In the genomic region with DNA sequence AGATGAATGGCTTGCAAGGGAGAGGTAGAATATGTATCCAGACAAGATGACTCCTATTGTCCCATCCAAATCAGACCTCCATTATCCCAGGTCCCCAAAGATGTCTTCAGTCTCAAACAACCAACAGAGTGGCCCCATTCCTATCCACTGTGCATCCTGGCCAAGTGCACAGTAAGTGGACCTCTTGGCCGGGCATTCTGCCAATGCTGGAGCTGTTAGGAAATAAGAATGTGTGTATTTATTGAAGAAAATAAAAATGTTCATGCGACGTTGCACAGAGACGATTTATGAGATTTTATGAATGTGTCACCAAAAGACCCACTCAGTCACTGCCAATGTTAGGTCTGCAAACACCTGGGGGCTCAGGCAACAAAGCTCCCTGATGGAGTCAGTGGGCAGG, we compare ENCODE assay signal across 13 cellular contexts.
DNase-seq lines count a peak whose midpoint lies in the region; ATAC-seq, FAIRE-seq and TF ChIP-seq lines count a peak whose summit lies in the region.
"Had no signal": no experiment of that assay in that cellular context is flagged by ENCODE, and none has a peak within 500 bp of the region (broad histone marks: within the 10 kb centered on the region; RNA-seq: fewer than 3 reads in every experiment).

No MANE protein-coding gene starts in this region.

- H2BK5ac ChIP-seq in IMR-90 (ENCODE audit: low read depth, low read length, poor library complexity, severe bottlenecking), result no peak overlapping the region

- ATAC-seq in IMR-90 (ENCODE audit: low read depth) (no peak), lower lobe of right lung (peak in 1 of 2 donors; percentile 40)
- ATAC-seq: activated CD8-positive, alpha-beta memory T cell treated with anti-CD3 and anti-CD28 coated beads, Interleukin-2, amount 10 ng/mL, durations not matched to agents 7 days and 5 days; effector memory CD8-positive, alpha-beta T cell had no signal

- TF ChIP-seq RAD21 in IMR-90 (IDR thresholded peaks at IDR 0.05; ENCODE audit: low read length), result no peak

- no peak overlapping the region for H2AK9ac ChIP-seq in IMR-90 (replicated peaks; ENCODE audit: low read depth, low read length, poor library complexity)

- in situ Hi-C loops in IMR-90 (cut with MboI; ENCODE audit: low sequenced_read_pairs), result no loop called here

- peak; percentile 14 for DNase-seq in A673 (ENCODE audit: low spot score)
- DNase-seq in IMR-90, result peak; percentile 28
- peak; percentile 36 for DNase-seq in endothelial cell of umbilical vein (ENCODE audit: low read depth, low spot score)
- DNase-seq in lower lobe of right lung, result peak; percentile 80
- no peak for DNase-seq in cerebellar cortex (ENCODE audit: low spot score)
- DNase-seq in NCI-H2029 (lab: John Stamatoyannopoulos, UW), result no peak
- DNase-seq in OCI-M1 (lab: John Stamatoyannopoulos, UW), result no peak
- no peak for DNase-seq in GM10266 (ENCODE audit: extremely low spot score)
- DNase-seq: activated CD8-positive, alpha-beta memory T cell treated with anti-CD3 and anti-CD28 coated beads, Interleukin-2, amount 10 ng/mL, durations not matched to agents 7 days and 5 days; effector memory CD8-positive, alpha-beta T cell; NCI-H2171 treated with DMSO at 0.1 percent for 48 hours had no signal

- POLR2A ChIA-PET in A673 (lab: Charles Lee; ENCODE audit: low non-redundant PET), result no interaction called here
- POLR2A ChIA-PET in IMR-90 (lab: Charles Lee; ENCODE audit: unreplicated experiment), result no interaction called here
- POLR2A ChIA-PET in endothelial cell of umbilical vein (lab: Charles Lee), result no interaction called here

- no peak overlapping the region for H4K91ac ChIP-seq in IMR-90 (ENCODE audit: insufficient read depth, low read depth, low read length)

- H3K4me2 ChIP-seq in IMR-90 (ENCODE audit: low read depth, low read length) (no peak overlapping the region; the same call in 1 of the 2 replicates), endothelial cell of umbilical vein (ENCODE audit: insufficient read depth, low read length) (no peak overlapping the region)

- H3K18ac ChIP-seq in IMR-90 (ENCODE audit: low read depth, low read length), result no peak overlapping the region

- H3K14ac ChIP-seq in IMR-90 (replicated peaks; ENCODE audit: low read depth, low read length), result no peak overlapping the region

- BruUV-seq in A673 (replicated peaks; lab: Mats Ljungman, UMichigan), result no TSS peak
- no TSS peak for BruUV-seq in IMR-90 (replicated peaks; lab: Mats Ljungman, UMichigan)
- BruUV-seq in endothelial cell of umbilical vein (replicated peaks; lab: Mats Ljungman, UMichigan), result no TSS peak

- H2AK5ac ChIP-seq in IMR-90 (ENCODE audit: low read depth, low read length), result no peak overlapping the region

- H3K9me1 ChIP-seq in IMR-90 (ENCODE audit: insufficient read depth, low read length) (no peaks in the 10 kb centered on the region), endothelial cell of umbilical vein (replicated peaks; ENCODE audit: control insufficient read depth, extremely low read depth, insufficient read depth, low read length) (no peaks in the 10 kb centered on the region)

- H2BK15ac ChIP-seq in IMR-90 (ENCODE audit: low read depth, low read length), result no peak overlapping the region

- H3K79me2 ChIP-seq in endothelial cell of umbilical vein (ENCODE audit: control insufficient read depth, insufficient read depth, low read length), result no peaks in the 10 kb centered on the region

- H2BK120ac ChIP-seq in IMR-90 (ENCODE audit: low read depth, low read length), result no peak overlapping the region

- H3K9ac ChIP-seq in IMR-90 (ENCODE audit: low read depth, low read length), result no peak overlapping the region
- H3K9ac ChIP-seq in endothelial cell of umbilical vein (replicated peaks; ENCODE audit: extremely low read depth, insufficient read depth, low read length), result no peak overlapping the region

- intact Hi-C loops in A673 (cut with micrococcal nuclease; ENCODE audit: unreplicated experiment), result no loop called here
- intact Hi-C loops in IMR-90 (cut with micrococcal nuclease), result no loop called here
- intact Hi-C loops in endothelial cell of umbilical vein (cut with micrococcal nuclease), result no loop called here
- intact Hi-C loops in lower lobe of right lung (cut with DNase I), result no loop called here

- WGBS in IMR-90 (ENCODE audit: extremely low coverage in 2 of 2, insufficient read length in 1 of 2), 2 experiments, result no CpG with 5 or more reads among the region's 4 CpGs

- H4K8ac ChIP-seq in IMR-90 (ENCODE audit: low read depth in 2 of 2, low read length in 2 of 2), result no peak overlapping the region

- FAIRE-seq in endothelial cell of umbilical vein (lab: Jason Lieb, UNC), result no peak
- FAIRE-seq: TTC549 had no signal

- dilution Hi-C loops in IMR-90 (cut with HindIII; ENCODE audit: low sequenced_read_pairs, unreplicated experiment) (no loop called here), endothelial cell of umbilical vein (cut with MboI; ENCODE audit: extremely low pct_ligation_motif_present, low sequenced_read_pairs) (no loop called here)

- H2BK20ac ChIP-seq in IMR-90 (ENCODE audit: low read depth, low read length), result no peak overlapping the region

- H2AFZ ChIP-seq in IMR-90 (replicated peaks; ENCODE audit: low read length, poor library complexity) (no peak overlapping the region), endothelial cell of umbilical vein (ENCODE audit: low read depth, low read length) (no peak overlapping the region)

- H4K20me1 ChIP-seq in IMR-90 (ENCODE audit: insufficient read depth, low read length) (no peaks in the 10 kb centered on the region), endothelial cell of umbilical vein (replicated peaks; ENCODE audit: control insufficient read depth, extremely low read depth, insufficient read depth, low read length) (no peaks in the 10 kb centered on the region)

- H3K27ac ChIP-seq in A673 (ENCODE audit: low read depth, low read length, poor library complexity, severe bottlenecking) (no peak overlapping the region), IMR-90 (ENCODE audit: insufficient read depth, low read length) (no peak overlapping the region), endothelial cell of umbilical vein (ENCODE audit: insufficient read depth, low read depth, low read length) (no peak overlapping the region), lower lobe of right lung (no peak overlapping the region)
- H3K27ac ChIP-seq: vagina had no signal

- H3K36me3 ChIP-seq in A673 (ENCODE audit: insufficient read depth, low read length, poor library complexity, severe bottlenecking) (no peaks in the 10 kb centered on the region), IMR-90 (ENCODE audit: control insufficient read depth, insufficient read depth, low read length) (no peaks in the 10 kb centered on the region), endothelial cell of umbilical vein (ENCODE audit: control insufficient read depth in 2 of 2, extremely low read depth in 1 of 2, insufficient read depth in 2 of 2, low read length in 2 of 2) (no peaks in the 10 kb centered on the region), lower lobe of right lung (no peaks in the 10 kb centered on the region)
- H3K36me3 ChIP-seq: vagina had no signal

- CTCF ChIA-PET in A673 (lab: Charles Lee) (no interaction called here), IMR-90 (lab: Yijun Ruan, JAX) (no interaction called here), endothelial cell of umbilical vein (lab: Charles Lee) (no interaction called here)

- no peak overlapping the region for H3K4me3 ChIP-seq in A673 (ENCODE audit: low read depth, low read length, poor library complexity, severe bottlenecking)
- no peak overlapping the region for H3K4me3 ChIP-seq in IMR-90 (ENCODE audit: insufficient read depth, low read depth, low read length)
- no peak overlapping the region for H3K4me3 ChIP-seq in endothelial cell of umbilical vein (replicated peaks in 1 of 3; ENCODE audit: insufficient read depth in 1 of 3, low read depth in 1 of 3, low read length in 3 of 3)
- no peak overlapping the region for H3K4me3 ChIP-seq in lower lobe of right lung
- H3K4me3 ChIP-seq: vagina had no signal

- H3K4ac ChIP-seq in IMR-90 (ENCODE audit: low read depth, low read length), result no peak overlapping the region

- TF ChIP-seq POLR2A in IMR-90 (IDR thresholded peaks at IDR 0.05; ENCODE audit: low read depth, low read length) (no peak), endothelial cell of umbilical vein (IDR thresholded peaks at IDR 0.05; ENCODE audit: low read depth, low read length) (no peak)

- H3K4me1 ChIP-seq in A673 (ENCODE audit: insufficient read depth, low read length, poor library complexity, severe bottlenecking) (no peaks in the 10 kb centered on the region), IMR-90 (ENCODE audit: control insufficient read depth, insufficient read depth, low read length) (no peaks in the 10 kb centered on the region), endothelial cell of umbilical vein (ENCODE audit: control insufficient read depth, extremely low read depth, insufficient read depth, low read length) (no peaks in the 10 kb centered on the region), lower lobe of right lung (peaks cover 17% of the 10 kb centered on the region)
- H3K4me1 ChIP-seq: vagina had no signal

- H3K9me3 ChIP-seq in A673 (ENCODE audit: low read depth, low read length, poor library complexity, severe bottlenecking) (no peaks in the 10 kb centered on the region), IMR-90 (ENCODE audit: control insufficient read depth, insufficient read depth, low read length) (no peaks in the 10 kb centered on the region), endothelial cell of umbilical vein (replicated peaks; ENCODE audit: control insufficient read depth, insufficient read depth, low read length) (no peaks in the 10 kb centered on the region), lower lobe of right lung (no peaks in the 10 kb centered on the region)
- H3K9me3 ChIP-seq: vagina had no signal

- H3K79me1 ChIP-seq in IMR-90 (ENCODE audit: low read depth in 1 of 2, low read length in 2 of 2), result no peaks in the 10 kb centered on the region

- no peak overlapping the region for H3K23ac ChIP-seq in IMR-90 (ENCODE audit: low read depth, low read length)

- no peak overlapping the region for H3K56ac ChIP-seq in IMR-90 (ENCODE audit: extremely low read depth, insufficient read depth, low read length)

- TF ChIP-seq CTCF in A673 (conservative IDR thresholded peaks at IDR 0.05; ENCODE audit: low read depth, low read length) (no peak), IMR-90 (conservative IDR thresholded peaks at IDR 0.05; ENCODE audit: low read depth, low read length) (no peak), endothelial cell of umbilical vein (IDR thresholded peaks at IDR 0.05; ENCODE audit: extremely low read depth in 1 of 2, insufficient read depth in 1 of 2, low read depth in 1 of 2, low read length in 2 of 2) (no peak), lower lobe of right lung (IDR thresholded peaks at IDR 0.05) (no peak), GM10266 (IDR thresholded peaks at IDR 0.05; ENCODE audit: control insufficient read depth, insufficient read depth, low read depth, missing control alignments) (no peak)

- H3K27me3 ChIP-seq in A673 (replicated peaks; ENCODE audit: insufficient read depth, low read depth, low read length, poor library complexity), result no peaks in the 10 kb centered on the region
- no peaks in the 10 kb centered on the region for H3K27me3 ChIP-seq in IMR-90 (ENCODE audit: control insufficient read depth, insufficient read depth, low read length)
- no peaks in the 10 kb centered on the region for H3K27me3 ChIP-seq in endothelial cell of umbilical vein (ENCODE audit: control insufficient read depth in 2 of 2, insufficient read depth in 2 of 2, low read length in 2 of 2)
- no peaks in the 10 kb centered on the region for H3K27me3 ChIP-seq in lower lobe of right lung (ENCODE audit: low read depth)
- H3K27me3 ChIP-seq: vagina had no signal

- H4K5ac ChIP-seq in IMR-90 (ENCODE audit: low read depth, low read length), result no peak overlapping the region

Comparison
In these comparisons a context has a peak if more than half of its experiments do, and no peak if none do; other contexts are left out.
1. DNase-seq: peak in A673 (single experiment), IMR-90 (single experiment), endothelial cell of umbilical vein (single experiment) and lower lobe of right lung (single experiment); none in cerebellar cortex (single experiment), NCI-H2029 (single experiment), OCI-M1 (single experiment) and GM10266 (single experiment).